ENCODE assay signal across 15 cellular contexts in the genomic region with DNA sequence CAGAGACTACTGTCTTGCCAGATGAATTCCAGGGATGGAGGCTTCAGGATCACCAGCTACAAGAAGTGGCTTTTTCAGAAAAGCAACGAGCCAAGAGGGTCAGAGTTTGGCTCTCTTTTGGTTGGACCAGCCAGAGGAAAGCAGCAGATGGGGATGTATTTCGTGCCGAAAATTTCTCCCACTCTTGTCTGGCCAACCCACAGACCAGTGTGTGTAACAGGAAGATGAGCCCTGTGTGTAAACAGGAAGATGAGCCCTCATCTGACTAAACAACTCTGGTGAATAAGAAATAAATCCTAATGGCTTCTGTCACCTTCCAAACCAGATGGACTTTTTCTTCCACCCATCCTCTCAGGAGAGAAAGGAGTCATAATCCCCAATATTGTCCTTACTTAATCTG. TPM values are rescaled to one million over a fixed set of nuclear protein-coding genes. Genes with fewer than 3 reads are reported as not detected.
DNase-seq lines count a peak whose midpoint lies in the region; ATAC-seq and TF ChIP-seq lines count a peak whose summit lies in the region.
"Had no signal": no experiment of that assay in that cellular context is flagged by ENCODE, and none has a peak within 500 bp of the region (broad histone marks: within the 10 kb centered on the region; RNA-seq: fewer than 3 reads in every experiment).

No MANE protein-coding gene starts in this region.

- peaks cover 56 to 73% (median 64%) of the 10 kb centered on the region in 10 experiments for H3K4me1 ChIP-seq in BLaER1 treated with 17β-estradiol and CSF1 and Interleukin-3, amounts not matched to agents 10 nM and 100 nM
- no peaks in the 10 kb centered on the region for H3K4me1 ChIP-seq in mucosa of descending colon (ENCODE audit: low read depth)

- H3K4me3 ChIP-seq in BLaER1 treated with 17β-estradiol and CSF1 and Interleukin-3, amounts not matched to agents 10 nM and 100 nM = no peak overlapping the region
- no peak overlapping the region for H3K4me3 ChIP-seq in mucosa of descending colon
- H3K4me3 ChIP-seq: cardiac muscle cell had no signal

- peaks cover 0 to 30% (median 9%) of the 10 kb centered on the region in 11 experiments; a peak in 13 of 22 replicates for H3K9me3 ChIP-seq in BLaER1 treated with 17β-estradiol and CSF1 and Interleukin-3, amounts not matched to agents 10 nM and 100 nM (replicated peaks in 1 of 11)
- H3K9me3 ChIP-seq in mucosa of descending colon = no peaks in the 10 kb centered on the region

- DNase-seq in GM03348 (ENCODE audit: low spot score) = peak; percentile 52
- no peak for DNase-seq in activated CD8-positive, alpha-beta T cell treated with anti-CD3 and anti-CD28 coated beads, Interleukin-2, amount 10 ng/mL, durations not matched to agents 7 days and 5 days
- no peak for DNase-seq in mucosa of descending colon
- DNase-seq in C1 segment of cervical spinal cord (lab: John Stamatoyannopoulos, UW) = no peak
- DNase-seq: kidney glomerular epithelial cell; NCI-H1694; NCI-H748 treated with DMSO at 0.1 percent for 48 hours; SHP77 treated with DMSO at 0.1 percent for 48 hours; stimulated activated CD4-positive, alpha-beta T cell treated with anti-CD3 and anti-CD28 coated beads, Interleukin-4, amount 100 ng/mL, for 4 hours had no signal

- POLR2A ChIA-PET in activated CD8-positive, alpha-beta T cell treated with anti-CD3 and anti-CD28 coated beads, Interleukin-2, amount 10 ng/mL, durations not matched to agents 7 days and 5 days (lab: Charles Lee) = interaction anchor here (4.9 kb wide), 1 partner anchor 12 kb away, joined by 79 read pairs; the partner anchor contains the start of gene GPR68

- peaks cover 0 to 32% (median 18%) of the 10 kb centered on the region in 11 experiments; a peak in 16 of 22 replicates for H4K20me1 ChIP-seq in BLaER1 treated with 17β-estradiol and CSF1 and Interleukin-3, amounts not matched to agents 10 nM and 100 nM

- H3K9ac ChIP-seq in BLaER1 treated with 17β-estradiol and CSF1 and Interleukin-3, amounts not matched to agents 10 nM and 100 nM = no peak overlapping the region
- H3K9ac ChIP-seq: KMS-11 had no signal

- peaks cover 0 to 13% (median 0%) of the 10 kb centered on the region in 11 experiments; a peak in 6 of 22 replicates for H3K36me3 ChIP-seq in BLaER1 treated with 17β-estradiol and CSF1 and Interleukin-3, amounts not matched to agents 10 nM and 100 nM
- H3K36me3 ChIP-seq in mucosa of descending colon (ENCODE audit: low read depth) = no peaks in the 10 kb centered on the region
- H3K36me3 ChIP-seq: cardiac muscle cell had no signal

- CTCF ChIA-PET in activated CD8-positive, alpha-beta T cell treated with anti-CD3 and anti-CD28 coated beads, Interleukin-2, amount 10 ng/mL, durations not matched to agents 7 days and 5 days (lab: Charles Lee) = interaction anchor here (1.2 kb wide), 1 partner anchor 9 kb away, joined by 3 read pairs; no protein-coding TSS in a partner anchor

- H3K9me3 Mint-ChIP-seq in activated CD8-positive, alpha-beta T cell treated with anti-CD3 and anti-CD28 coated beads, Interleukin-2, amount 10 ng/mL, durations not matched to agents 7 days and 5 days (ENCODE audit: insufficient read depth) = no peaks in the 10 kb centered on the region

- intact Hi-C loops in mucosa of descending colon (cut with DNase I, micrococcal nuclease) = no loop called here

- no peak for ATAC-seq in activated CD8-positive, alpha-beta T cell treated with anti-CD3 and anti-CD28 coated beads, Interleukin-2, amount 10 ng/mL, durations not matched to agents 7 days and 5 days
- ATAC-seq in mucosa of descending colon (peak; percentile 42), HG03521 (IDR thresholded peaks at IDR 0.05; ENCODE audit: unreplicated experiment) (no peak), HG03097 (IDR thresholded peaks at IDR 0.05; ENCODE audit: low FRiP score, unreplicated experiment) (no peak), GM21381 (IDR thresholded peaks at IDR 0.05; ENCODE audit: unreplicated experiment) (no peak)

- H3K27ac ChIP-seq in BLaER1 treated with 17β-estradiol and CSF1 and Interleukin-3, amounts not matched to agents 10 nM and 100 nM = peak overlapping the region in 3 of 11 experiments; percentile 14 to 45 (median 35); a peak in 6 of 22 replicates
- H3K27ac ChIP-seq: cardiac muscle cell, KMS-11 had no signal

- TF ChIP-seq CTCF in mucosa of descending colon (IDR thresholded peaks at IDR 0.05) = no peak

- peaks cover 83% of the 10 kb centered on the region for H3K4me1 Mint-ChIP-seq in activated CD8-positive, alpha-beta T cell treated with anti-CD3 and anti-CD28 coated beads, Interleukin-2, amount 10 ng/mL, durations not matched to agents 7 days and 5 days (ENCODE audit: low read depth)

- H3K36me3 Mint-ChIP-seq in activated CD8-positive, alpha-beta T cell treated with anti-CD3 and anti-CD28 coated beads, Interleukin-2, amount 10 ng/mL, durations not matched to agents 7 days and 5 days (ENCODE audit: low read depth) = peaks cover 73% of the 10 kb centered on the region

- no peaks in the 10 kb centered on the region for H3K27me3 ChIP-seq in BLaER1 treated with 17β-estradiol and CSF1 and Interleukin-3, amounts not matched to agents 10 nM and 100 nM
- H3K27me3 ChIP-seq: cardiac muscle cell had no signal

- no peaks in the 10 kb centered on the region for H3K27me3 Mint-ChIP-seq in activated CD8-positive, alpha-beta T cell treated with anti-CD3 and anti-CD28 coated beads, Interleukin-2, amount 10 ng/mL, durations not matched to agents 7 days and 5 days (ENCODE audit: low read depth)

- peak overlapping the region in 10 of 11 experiments; percentile 5 to 97 (median 90); a peak in 18 of 22 replicates for H3K4me2 ChIP-seq in BLaER1 treated with 17β-estradiol and CSF1 and Interleukin-3, amounts not matched to agents 10 nM and 100 nM
- H3K4me2 ChIP-seq: KMS-11 had no signal

- H3K27ac Mint-ChIP-seq in activated CD8-positive, alpha-beta T cell treated with anti-CD3 and anti-CD28 coated beads, Interleukin-2, amount 10 ng/mL, durations not matched to agents 7 days and 5 days = peak overlapping the region; percentile 97

- peak overlapping the region; percentile 75 for H3K4me3 Mint-ChIP-seq in activated CD8-positive, alpha-beta T cell treated with anti-CD3 and anti-CD28 coated beads, Interleukin-2, amount 10 ng/mL, durations not matched to agents 7 days and 5 days

RNA-seq across cellular contexts. Expression of gene GPR68, which starts 13.1 kb away (rescaled TPM):
- 10 to 100 TPM; 44.6 to 45.3 TPM for total RNA-seq in activated CD8-positive, alpha-beta T cell treated with anti-CD3 and anti-CD28 coated beads, Interleukin-2, amount 10 ng/mL, durations not matched to agents 7 days and 5 days
- total RNA-seq in mucosa of descending colon = 1 to 10 TPM; 1.4 to 2.4 (median 2.3) TPM

Comparison
In these comparisons a context has a peak if more than half of its experiments do, and no peak if none do; other contexts are left out.
1. RNA of gene GPR68, which starts 13.1 kb away (total RNA-seq): 44.6 to 45.3 TPM in activated CD8-positive, alpha-beta T cell treated with anti-CD3 and anti-CD28 coated beads, Interleukin-2, amount 10 ng/mL, durations not matched to agents 7 days and 5 days; 1.4 to 2.4 TPM in mucosa of descending colon; every median in the first group is over 10 times any median in the second.